Comparison of ENCODE assay signal across 21 cellular contexts in genomic region chr4:78468272-78468671, GRCh38.
DNase-seq lines count a peak whose midpoint lies in the region; ATAC-seq and TF ChIP-seq lines count a peak whose summit lies in the region.
"Had no signal": no experiment of that assay in that cellular context is flagged by ENCODE, and none has a peak within 500 bp of the region (broad histone marks: within the 10 kb centered on the region; RNA-seq: fewer than 3 reads in every experiment).

No MANE protein-coding gene starts in this region.

- H3K36me3 Mint-ChIP-seq in progenitor cell of endocrine pancreas (ENCODE audit: insufficient read depth) (peaks cover 61% of the 10 kb centered on the region), Caco-2 (ENCODE audit: insufficient read depth, unreplicated experiment) (peaks cover 23% of the 10 kb centered on the region)
- H3K36me3 Mint-ChIP-seq: CD8-positive, alpha-beta T cell had no signal

- POLR2A ChIA-PET in HEK293 (lab: Yijun Ruan, JAX): no interaction called here
- POLR2A ChIA-PET in Caco-2 (lab: Charles Lee): no interaction called here

- peak overlapping the region; percentile 51 for H3K27ac ChIP-seq in cardiac muscle cell
- no peak overlapping the region for H3K27ac ChIP-seq in heart right ventricle
- H3K27ac ChIP-seq in HEK293 (ENCODE audit: extremely low read depth, low read depth, low read length): no peak overlapping the region
- H3K27ac ChIP-seq: 22Rv1; A549; BLaER1 treated with 17β-estradiol and CSF1 and Interleukin-3, amounts not matched to agents 10 nM and 100 nM; C4-2B had no signal

- TF ChIP-seq CTCF in cardiac muscle cell (IDR thresholded peaks at IDR 0.05; ENCODE audit: low read depth, low read length) (no peak), heart right ventricle (IDR thresholded peaks at IDR 0.05) (no peak), HEK293 (tag by site-specific recombination; IDR thresholded peaks at IDR 0.05) (no peak), progenitor cell of endocrine pancreas (IDR thresholded peaks at IDR 0.05; ENCODE audit: unreplicated experiment) (no peak), Caco-2 (IDR thresholded peaks at IDR 0.05; ENCODE audit: insufficient read depth in 1 of 2, low read depth in 1 of 2, low read length in 1 of 2, severe bottlenecking in 1 of 2, unreplicated experiment in 1 of 2) (no peak)

- H3K27me3 ChIP-seq in cardiac muscle cell (no peaks in the 10 kb centered on the region), heart right ventricle (no peaks in the 10 kb centered on the region), Caco-2 (replicated peaks; ENCODE audit: control insufficient read depth, insufficient read depth, low read length) (no peaks in the 10 kb centered on the region)
- H3K27me3 ChIP-seq: BLaER1 treated with 17β-estradiol and CSF1 and Interleukin-3, amounts not matched to agents 10 nM and 100 nM had no signal

- no TSS peak for BruUV-seq in Caco-2 (replicated peaks; lab: Mats Ljungman, UMichigan)

- H3K9me3 ChIP-seq in cardiac muscle cell (ENCODE audit: low read depth) (no peaks in the 10 kb centered on the region), heart right ventricle (no peaks in the 10 kb centered on the region), HEK293 (ENCODE audit: control insufficient read depth, insufficient read depth, low read depth, low read length) (no peaks in the 10 kb centered on the region), Caco-2 (no peaks in the 10 kb centered on the region)
- H3K9me3 ChIP-seq: A549; BLaER1 treated with 17β-estradiol and CSF1 and Interleukin-3, amounts not matched to agents 10 nM and 100 nM had no signal

- no peaks in the 10 kb centered on the region for H3K27me3 Mint-ChIP-seq in progenitor cell of endocrine pancreas
- H3K27me3 Mint-ChIP-seq in Caco-2 (ENCODE audit: insufficient read depth, unreplicated experiment): no peaks in the 10 kb centered on the region
- H3K27me3 Mint-ChIP-seq: B cell had no signal

- peaks cover 4% of the 10 kb centered on the region for H3K36me3 ChIP-seq in cardiac muscle cell
- no peaks in the 10 kb centered on the region for H3K36me3 ChIP-seq in heart right ventricle
- H3K36me3 ChIP-seq in HEK293 (ENCODE audit: control insufficient read depth in 2 of 2, insufficient read depth in 1 of 2, low read length in 2 of 2): peaks cover 0 to 38% of the 10 kb centered on the region in 2 experiments; a peak in 1 of 3 replicates
- H3K36me3 ChIP-seq in Caco-2 (ENCODE audit: control insufficient read depth, insufficient read depth, low read length): peaks cover 1% of the 10 kb centered on the region; the same call in 1 of the 2 replicates
- H3K36me3 ChIP-seq: BLaER1 treated with 17β-estradiol and CSF1 and Interleukin-3, amounts not matched to agents 10 nM and 100 nM had no signal

- peak overlapping the region; percentile 16 for H3K27ac Mint-ChIP-seq in progenitor cell of endocrine pancreas
- no peak overlapping the region for H3K27ac Mint-ChIP-seq in Caco-2 (ENCODE audit: unreplicated experiment)
- H3K27ac Mint-ChIP-seq: B cell; CD4-positive, alpha-beta T cell; CD8-positive, alpha-beta T cell had no signal

- WGBS in heart right ventricle, 2 donors: 81 to 93% methylated on average over 3 of the region's 3 CpGs

- H3K4me1 ChIP-seq in cardiac muscle cell (ENCODE audit: low read depth) (peaks cover 8% of the 10 kb centered on the region), heart right ventricle (no peaks in the 10 kb centered on the region), HEK293 (ENCODE audit: control insufficient read depth, insufficient read depth, low read length) (no peaks in the 10 kb centered on the region), Caco-2 (no peaks in the 10 kb centered on the region)
- H3K4me1 ChIP-seq: A549; BLaER1 treated with 17β-estradiol and CSF1 and Interleukin-3, amounts not matched to agents 10 nM and 100 nM had no signal

- H3K4me3 ChIP-seq in cardiac muscle cell: no peak overlapping the region
- H3K4me3 ChIP-seq in heart right ventricle: no peak overlapping the region
- no peak overlapping the region for H3K4me3 ChIP-seq in HEK293 (ENCODE audit: low read depth, low read length)
- H3K4me3 ChIP-seq in Caco-2 (ENCODE audit: low read depth, low read length): no peak overlapping the region
- H3K4me3 ChIP-seq: A549; BLaER1 treated with 17β-estradiol and CSF1 and Interleukin-3, amounts not matched to agents 10 nM and 100 nM; GM12878 had no signal

- intact Hi-C loops in heart right ventricle (cut with DNase I) (no loop called here), Caco-2 (cut with micrococcal nuclease; ENCODE audit: unreplicated experiment) (no loop called here)

- ATAC-seq in heart right ventricle: no peak
- ATAC-seq: A549; CD8-positive, alpha-beta T cell; GM12878 had no signal

- DNase-seq in cardiac muscle cell (ENCODE audit: low read depth in 1 of 2, low spot score in 1 of 2) (no peak), heart right ventricle (no peak), progenitor cell of endocrine pancreas (ENCODE audit: low spot score, unreplicated experiment) (no peak), Caco-2 (no peak)
- DNase-seq: AML-193; CD4-positive, alpha-beta T cell; CD8-positive, alpha-beta T cell; DMS 273 treated with DMSO at 0.1 percent for 48 hours; DMS153; DMS53; DMS79; DND-41; EL; GDM1 had no signal

- CTCF ChIA-PET in HEK293 (lab: Yijun Ruan, JAX) (no interaction called here), Caco-2 (lab: Charles Lee) (no interaction called here)

- H3K9me3 Mint-ChIP-seq in progenitor cell of endocrine pancreas (ENCODE audit: low read depth) (no peaks in the 10 kb centered on the region), Caco-2 (ENCODE audit: unreplicated experiment) (no peaks in the 10 kb centered on the region)
- H3K9me3 Mint-ChIP-seq: CD4-positive, alpha-beta T cell had no signal

- no peak overlapping the region for H3K4me3 Mint-ChIP-seq in progenitor cell of endocrine pancreas (ENCODE audit: low read depth)
- H3K4me3 Mint-ChIP-seq in Caco-2 (ENCODE audit: unreplicated experiment): no peak overlapping the region
- H3K4me3 Mint-ChIP-seq: B cell; CD4-positive, alpha-beta T cell; CD8-positive, alpha-beta T cell had no signal

- no peaks in the 10 kb centered on the region for H3K4me1 Mint-ChIP-seq in progenitor cell of endocrine pancreas (ENCODE audit: low read depth)
- H3K4me1 Mint-ChIP-seq in Caco-2 (ENCODE audit: low read depth, unreplicated experiment): no peaks in the 10 kb centered on the region
- H3K4me1 Mint-ChIP-seq: B cell had no signal

TF ChIP-seq in HEK293, 187 proteins besides CTCF, POLR2A, EP300 and RAD21:
- TF ChIP-seq ZNF624 (tag by site-specific recombination; IDR thresholded peaks at IDR 0.05) (no peak), ZNF513 (tag by site-specific recombination; IDR thresholded peaks at IDR 0.05) (peak; percentile 93), ZNF214 (tag by site-specific recombination; IDR thresholded peaks at IDR 0.05; ENCODE audit: borderline replicate concordance) (no peak), ZNF433 (tag by site-specific recombination; IDR thresholded peaks at IDR 0.05; ENCODE audit: low read depth) (no peak), SCRT1 (tag by site-specific recombination; IDR thresholded peaks at IDR 0.05; ENCODE audit: borderline replicate concordance) (no peak), TRIM28 (IDR thresholded peaks at IDR 0.05; ENCODE audit: borderline replicate concordance, low read length) (no peak), ZNF335 (tag by site-specific recombination; conservative IDR thresholded peaks at IDR 0.05) (no peak), ZBTB44 (tag by site-specific recombination; IDR thresholded peaks at IDR 0.05) (no peak), ZSCAN30 (tag by site-specific recombination; IDR thresholded peaks at IDR 0.05) (no peak)
